Comparison of ENCODE assay signal across 8 cellular contexts in the genomic region with DNA sequence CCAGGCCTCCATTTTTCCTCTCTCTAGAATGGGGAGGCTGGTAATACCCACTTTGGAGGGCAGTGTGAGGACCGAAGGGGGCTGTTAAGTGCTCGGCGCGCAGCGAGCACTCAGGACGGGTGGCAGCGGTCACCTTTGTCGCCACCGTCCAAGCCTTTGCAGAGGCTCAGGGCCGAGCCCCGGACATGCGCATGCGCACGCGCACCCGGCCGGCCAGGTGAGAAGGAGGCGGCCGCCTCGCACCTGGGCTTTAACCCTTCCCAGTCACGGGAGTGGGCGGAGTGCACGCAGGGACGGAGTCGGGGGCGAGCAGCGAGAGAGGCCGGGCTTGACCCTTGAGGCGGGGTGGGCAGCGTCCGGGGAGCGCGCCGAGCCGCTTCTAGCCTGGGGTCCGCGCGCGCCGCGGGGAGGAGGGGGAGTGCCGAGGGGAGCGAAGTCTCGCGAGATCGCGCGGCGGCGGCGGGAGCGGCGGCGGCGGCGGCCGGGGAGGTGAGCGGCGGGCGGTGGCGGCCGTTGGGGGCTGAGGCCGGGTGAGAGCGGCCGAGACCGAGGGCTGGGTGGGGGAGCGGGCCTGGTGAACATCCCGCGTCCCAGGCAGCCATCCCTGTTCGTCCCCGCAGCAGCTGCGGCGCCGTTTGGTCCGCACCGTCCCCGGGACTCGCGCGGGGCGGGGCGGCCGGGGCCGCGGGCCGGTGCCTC. TPM values are rescaled to one million over a fixed set of nuclear protein-coding genes. Genes with fewer than 3 reads are reported as not detected.
A peak's percentile ranks its signal among the peaks of the same experiment; 100 is the strongest.
DNase-seq lines count a peak whose midpoint lies in the region; ATAC-seq and TF ChIP-seq lines count a peak whose summit lies in the region.

A gene with protein sequence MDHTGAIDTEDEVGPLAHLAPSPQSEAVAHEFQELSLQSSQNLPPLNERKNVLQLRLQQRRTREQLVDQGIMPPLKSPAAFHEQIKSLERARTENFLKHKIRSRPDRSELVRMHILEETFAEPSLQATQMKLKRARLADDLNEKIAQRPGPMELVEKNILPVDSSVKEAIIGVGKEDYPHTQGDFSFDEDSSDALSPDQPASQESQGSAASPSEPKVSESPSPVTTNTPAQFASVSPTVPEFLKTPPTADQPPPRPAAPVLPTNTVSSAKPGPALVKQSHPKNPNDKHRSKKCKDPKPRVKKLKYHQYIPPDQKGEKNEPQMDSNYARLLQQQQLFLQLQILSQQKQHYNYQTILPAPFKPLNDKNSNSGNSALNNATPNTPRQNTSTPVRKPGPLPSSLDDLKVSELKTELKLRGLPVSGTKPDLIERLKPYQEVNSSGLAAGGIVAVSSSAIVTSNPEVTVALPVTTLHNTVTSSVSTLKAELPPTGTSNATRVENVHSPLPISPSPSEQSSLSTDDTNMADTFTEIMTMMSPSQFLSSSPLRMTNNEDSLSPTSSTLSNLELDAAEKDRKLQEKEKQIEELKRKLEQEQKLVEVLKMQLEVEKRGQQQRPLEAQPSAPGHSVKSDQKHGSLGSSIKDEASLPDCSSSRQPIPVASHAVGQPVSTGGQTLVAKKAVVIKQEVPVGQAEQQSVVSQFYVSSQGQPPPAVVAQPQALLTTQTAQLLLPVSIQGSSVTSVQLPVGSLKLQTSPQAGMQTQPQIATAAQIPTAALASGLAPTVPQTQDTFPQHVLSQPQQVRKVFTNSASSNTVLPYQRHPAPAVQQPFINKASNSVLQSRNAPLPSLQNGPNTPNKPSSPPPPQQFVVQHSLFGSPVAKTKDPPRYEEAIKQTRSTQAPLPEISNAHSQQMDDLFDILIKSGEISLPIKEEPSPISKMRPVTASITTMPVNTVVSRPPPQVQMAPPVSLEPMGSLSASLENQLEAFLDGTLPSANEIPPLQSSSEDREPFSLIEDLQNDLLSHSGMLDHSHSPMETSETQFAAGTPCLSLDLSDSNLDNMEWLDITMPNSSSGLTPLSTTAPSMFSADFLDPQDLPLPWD (plus strand): TSS at position 443 of the 699 bp plus-strand sequence. CDS start 69,288 bp downstream, outside the sequence.

- no peak for TF ChIP-seq CTCF in HL-60 (IDR thresholded peaks at IDR 0.05; ENCODE audit: insufficient read depth, low read length)

- peak; percentile 83 for ATAC-seq in GM19455 (IDR thresholded peaks at IDR 0.05; ENCODE audit: unreplicated experiment)
- peak; percentile 91 to 93 for ATAC-seq in activated T-cell treated with anti-CD3 and anti-CD28 coated beads, Interleukin-2, amount 50 U/mL, for 4 hours

- CTCF ChIA-PET in CD8-positive, alpha-beta memory T cell (lab: Charles Lee): interaction anchor here (0.6 kb wide), 1 partner anchor 152 kb away, joined by 3 read pairs; no protein-coding TSS in a partner anchor

- no peaks in the 10 kb centered on the region for H3K27me3 ChIP-seq in CD8-positive, alpha-beta memory T cell (ENCODE audit: insufficient read depth, low read length, poor library complexity, severe bottlenecking)
- H3K27me3 ChIP-seq in HL-60 (ENCODE audit: insufficient read depth, poor library complexity, severe bottlenecking): no peaks in the 10 kb centered on the region
- H3K27me3 ChIP-seq in esophagus (ENCODE audit: control insufficient read depth in 1 of 2, insufficient read depth in 2 of 2, low read length in 2 of 2): no peaks in the 10 kb centered on the region
- H3K27me3 ChIP-seq in muscle layer of duodenum (ENCODE audit: low read depth, low read length): no peaks in the 10 kb centered on the region

- peak within 1 kb of the TSS; percentile 77 to 91 (median 84) for H3K27ac Mint-ChIP-seq in CD8-positive, alpha-beta memory T cell

- H3K27me3 Mint-ChIP-seq in CD8-positive, alpha-beta memory T cell: peaks cover 1 to 6% of the 10 kb centered on the region in 2 donors
- no peaks in the 10 kb centered on the region for H3K27me3 Mint-ChIP-seq in activated T-cell treated with anti-CD3 and anti-CD28 coated beads, Interleukin-2, amount 50 U/mL, for 4 hours (ENCODE audit: low read depth)

- DNase-seq in CD8-positive, alpha-beta memory T cell: peak; percentile 72 to 84 (median 79)
- DNase-seq in HL-60 (ENCODE audit: low read depth in 1 of 2, low spot score in 1 of 2): peak; percentile 15 to 50
- peak; percentile 75 for DNase-seq in OCI-M1 (lab: John Stamatoyannopoulos, UW)
- peak; percentile 79 for DNase-seq in activated T-cell treated with anti-CD3 and anti-CD28 coated beads, Interleukin-2, amount 50 U/mL, for 4 hours
- peak; percentile 44 for DNase-seq in stimulated activated CD8-positive, alpha-beta memory T cell treated with anti-CD3 and anti-CD28 coated beads, Interleukin-7, amount 100 ng/mL, for 24 hours (ENCODE audit: low read depth)

- no peaks in the 10 kb centered on the region for H3K9me3 ChIP-seq in CD8-positive, alpha-beta memory T cell (ENCODE audit: low read length)
- H3K9me3 ChIP-seq in esophagus (ENCODE audit: control insufficient read depth in 2 of 2, insufficient read depth in 1 of 2, low read depth in 1 of 2, low read length in 1 of 2) (no peaks in the 10 kb centered on the region), muscle layer of duodenum (ENCODE audit: control insufficient read depth in 1 of 2, low read length in 2 of 2) (no peaks in the 10 kb centered on the region)

- no peaks in the 10 kb centered on the region for H3K9me3 Mint-ChIP-seq in CD8-positive, alpha-beta memory T cell
- H3K9me3 Mint-ChIP-seq in activated T-cell treated with anti-CD3 and anti-CD28 coated beads, Interleukin-2, amount 50 U/mL, for 4 hours: no peaks in the 10 kb centered on the region

- peak within 1 kb of the TSS; percentile 86 to 94 (median 87) for H3K4me3 Mint-ChIP-seq in CD8-positive, alpha-beta memory T cell
- H3K4me3 Mint-ChIP-seq in activated T-cell treated with anti-CD3 and anti-CD28 coated beads, Interleukin-2, amount 50 U/mL, for 4 hours: peak within 1 kb of the TSS; percentile 86

- POLR2A ChIA-PET in CD8-positive, alpha-beta memory T cell (lab: Charles Lee): no interaction called here

- peaks cover 0 to 7% (median 0%) of the 10 kb centered on the region in 3 donors for H3K36me3 Mint-ChIP-seq in CD8-positive, alpha-beta memory T cell
- H3K36me3 Mint-ChIP-seq in activated T-cell treated with anti-CD3 and anti-CD28 coated beads, Interleukin-2, amount 50 U/mL, for 4 hours (ENCODE audit: insufficient read depth): no peaks in the 10 kb centered on the region

- H3K27ac ChIP-seq in CD8-positive, alpha-beta memory T cell (ENCODE audit: low read depth, low read length): peak within 1 kb of the TSS; percentile 63
- H3K27ac ChIP-seq in HL-60 (replicated peaks): peak within 1 kb of the TSS; percentile 29; the same call in 1 of the 2 replicates
- H3K27ac ChIP-seq in esophagus (ENCODE audit: low read depth in 2 of 2, low read length in 1 of 2): peak within 1 kb of the TSS; percentile 84 to 87
- peak within 1 kb of the TSS; percentile 54 for H3K27ac ChIP-seq in muscle layer of duodenum (ENCODE audit: low read length)

- H3K4me3 ChIP-seq in CD8-positive, alpha-beta memory T cell (ENCODE audit: low read length): peak within 1 kb of the TSS; percentile 90
- H3K4me3 ChIP-seq in HL-60 (replicated peaks; ENCODE audit: insufficient read depth, low read length) (peak within 1 kb of the TSS; percentile 89), esophagus (ENCODE audit: low read depth in 1 of 2, low read length in 2 of 2) (peak within 1 kb of the TSS; percentile 79 to 90), muscle layer of duodenum (ENCODE audit: low read depth in 1 of 2, low read length in 2 of 2) (peak within 1 kb of the TSS; percentile 88 to 93)

- peaks cover 14% of the 10 kb centered on the region for H3K4me1 ChIP-seq in CD8-positive, alpha-beta memory T cell (ENCODE audit: insufficient read depth, low read length)
- H3K4me1 ChIP-seq in esophagus (ENCODE audit: control insufficient read depth in 2 of 2, insufficient read depth in 2 of 2, low read length in 1 of 2): peaks cover 5 to 7% of the 10 kb centered on the region in 2 donors
- peaks cover 0 to 10% of the 10 kb centered on the region in 2 donors for H3K4me1 ChIP-seq in muscle layer of duodenum (ENCODE audit: control insufficient read depth in 1 of 2, insufficient read depth in 2 of 2, low read length in 2 of 2)

- H3K4me1 Mint-ChIP-seq in CD8-positive, alpha-beta memory T cell: peaks cover 12 to 24% (median 20%) of the 10 kb centered on the region in 3 donors
- H3K4me1 Mint-ChIP-seq in activated T-cell treated with anti-CD3 and anti-CD28 coated beads, Interleukin-2, amount 50 U/mL, for 4 hours (ENCODE audit: low read depth): peaks cover 14% of the 10 kb centered on the region

- no peaks in the 10 kb centered on the region for H3K36me3 ChIP-seq in CD8-positive, alpha-beta memory T cell (ENCODE audit: insufficient read depth, low read length)
- H3K36me3 ChIP-seq in esophagus (ENCODE audit: control insufficient read depth in 2 of 2, insufficient read depth in 2 of 2, low read length in 1 of 2) (no peaks in the 10 kb centered on the region), muscle layer of duodenum (ENCODE audit: control insufficient read depth in 1 of 2, insufficient read depth in 2 of 2, low read length in 2 of 2) (no peaks in the 10 kb centered on the region)

- WGBS in esophagus, 2 donors: 1 to 2% methylated on average over 58 to 86 of the region's 86 CpGs

RNA-seq across cellular contexts. Expression of the gene that starts here (rescaled TPM):
- total RNA-seq in CD8-positive, alpha-beta memory T cell: 10 to 100 TPM; 12.0 to 12.2 TPM
- polyA plus RNA-seq in CD8-positive, alpha-beta memory T cell: 6.5 TPM
- total RNA-seq in activated T-cell treated with anti-CD3 and anti-CD28 coated beads, Interleukin-2, amount 50 U/mL, for 4 hours: 10 to 100 TPM in 1 of 3 donors, 1 to 10 TPM in 2; 8.6 to 11.0 (median 8.9) TPM
- 1 to 10 TPM; 5.4 to 7.1 TPM for polyA plus RNA-seq in esophagus

Comparison
In these comparisons a context has a peak if more than half of its experiments do, and no peak if none do; other contexts are left out.
1. Peak in every context shown above with its lines: DNase-seq, ATAC-seq, H3K4me3 ChIP-seq and H3K27ac ChIP-seq.
2. H3K27ac ChIP-seq: peak in every context shown above with its lines; median percentile 86 in esophagus; 63 in CD8-positive, alpha-beta memory T cell; 54 in muscle layer of duodenum; 29 in HL-60.